ENCODE assay signal across 12 cellular contexts in genomic region chr1:51734899-51735745, GRCh38.
DNase-seq lines count a peak whose midpoint lies in the region; ATAC-seq and TF ChIP-seq lines count a peak whose summit lies in the region.
"Had no signal": no experiment of that assay in that cellular context is flagged by ENCODE, and none has a peak within 500 bp of the region (broad histone marks: within the 10 kb centered on the region; RNA-seq: fewer than 3 reads in every experiment).

No MANE protein-coding gene starts in this region.

- no peaks in the 10 kb centered on the region for H3K9me3 Mint-ChIP-seq in naive thymus-derived CD4-positive, alpha-beta T cell

- no peaks in the 10 kb centered on the region for H3K36me3 ChIP-seq in naive thymus-derived CD4-positive, alpha-beta T cell (ENCODE audit: control insufficient read depth in 2 of 3, insufficient read depth in 3 of 3, low read length in 3 of 3)

- no peaks in the 10 kb centered on the region for H3K27me3 ChIP-seq in naive thymus-derived CD4-positive, alpha-beta T cell (ENCODE audit: control insufficient read depth in 2 of 2, insufficient read depth in 2 of 2, low read length in 2 of 2)

- no peaks in the 10 kb centered on the region for H3K36me3 Mint-ChIP-seq in naive thymus-derived CD4-positive, alpha-beta T cell

- POLR2A ChIA-PET in naive thymus-derived CD4-positive, alpha-beta T cell (lab: Charles Lee), result no interaction called here

- H3K27ac ChIP-seq in coronary artery, result peak overlapping the region; percentile 46 to 54
- no peak overlapping the region for H3K27ac ChIP-seq in naive thymus-derived CD4-positive, alpha-beta T cell (ENCODE audit: low read depth, low read length)

- H3K4me1 ChIP-seq in naive thymus-derived CD4-positive, alpha-beta T cell (ENCODE audit: control insufficient read depth in 2 of 2, insufficient read depth in 2 of 2, low read length in 2 of 2), result peaks cover 4 to 23% of the 10 kb centered on the region in 2 donors

- DNase-seq in Right ventricle myocardium inferior (ENCODE audit: missing footprints), result no peak
- no peak for DNase-seq in cardiac septum (ENCODE audit: low spot score)
- DNase-seq in coronary artery (ENCODE audit: low spot score), result no peak
- DNase-seq in naive thymus-derived CD4-positive, alpha-beta T cell, result peak in 3 of 9 donors; percentile 20 to 34 (median 23)
- no peak for DNase-seq in stimulated activated CD4-positive, alpha-beta T cell treated with anti-CD3 and anti-CD28 coated beads, Interleukin-2, amount 100 ng/mL, for 48 hours
- no peak for DNase-seq in SHP77 treated with DMSO at 0.1 percent for 48 hours (lab: John Stamatoyannopoulos, UW)
- DNase-seq in UCSD-AML1 (lab: John Stamatoyannopoulos, UW; ENCODE audit: unreplicated experiment), result no peak
- DNase-seq: left colon, NCI-H187 treated with DMSO at 0.1 percent for 48 hours, SHP77 had no signal

- no peak for TF ChIP-seq CTCF in coronary artery (IDR thresholded peaks at IDR 0.05)

- ATAC-seq in Right ventricle myocardium inferior, result peak; percentile 40
- ATAC-seq in naive thymus-derived CD4-positive, alpha-beta T cell, result peak; percentile 78
- ATAC-seq in GM18858 (IDR thresholded peaks at IDR 0.05; ENCODE audit: unreplicated experiment), result no peak
- ATAC-seq: left colon had no signal

- intact Hi-C loops in Right ventricle myocardium inferior (cut with DNase I) (loop anchor here (5.0 kb wide), 1 partner anchor 68 kb away; no protein-coding TSS in a partner anchor), cardiac septum (cut with DNase I) (loop anchor here (5.0 kb wide), 2 partner anchors 73 to 118 kb away; partner anchors contain the start of gene OSBPL9)
- intact Hi-C loops in naive thymus-derived CD4-positive, alpha-beta T cell (cut with micrococcal nuclease), result no loop called here

- CTCF ChIA-PET in naive thymus-derived CD4-positive, alpha-beta T cell (lab: Charles Lee), result no interaction called here

- peak overlapping the region in 8 of 9 donors; percentile 5 to 71 (median 26) for H3K27ac Mint-ChIP-seq in naive thymus-derived CD4-positive, alpha-beta T cell
- H3K27ac Mint-ChIP-seq: B cell had no signal

- no peak overlapping the region for H3K4me3 ChIP-seq in coronary artery
- H3K4me3 ChIP-seq in naive thymus-derived CD4-positive, alpha-beta T cell (ENCODE audit: low read length), result no peak overlapping the region

- peak overlapping the region in 7 of 10 donors; percentile 2 to 59 (median 52) for H3K4me3 Mint-ChIP-seq in naive thymus-derived CD4-positive, alpha-beta T cell
- H3K4me3 Mint-ChIP-seq: B cell had no signal

- H3K9me3 ChIP-seq in naive thymus-derived CD4-positive, alpha-beta T cell (ENCODE audit: control insufficient read depth in 2 of 3, low read length in 3 of 3), result no peaks in the 10 kb centered on the region

- peaks cover 23 to 80% (median 70%) of the 10 kb centered on the region in 7 donors for H3K4me1 Mint-ChIP-seq in naive thymus-derived CD4-positive, alpha-beta T cell

- H3K27me3 Mint-ChIP-seq in naive thymus-derived CD4-positive, alpha-beta T cell, result no peaks in the 10 kb centered on the region
- H3K27me3 Mint-ChIP-seq: B cell had no signal

Comparison
In these comparisons a context has a peak if more than half of its experiments do, and no peak if none do; other contexts are left out.
1. intact Hi-C loops: an anchor here in Right ventricle myocardium inferior (5.0 kb wide) and cardiac septum (5.0 kb wide); none called in naive thymus-derived CD4-positive, alpha-beta T cell.